In genomic region chr4:56978750-56979303, GRCh38 we compare ENCODE assay signal across 1 cellular context.
A peak's percentile ranks its signal among the peaks of the same experiment; 100 is the strongest.
TF ChIP-seq lines count a peak whose summit lies in the region.

Gene POLR2B, plus strand, starts transcription at chr4:56978896. Its CDS starts 90 bp downstream, at chr4:56978986.

TF ChIP-seq in HepG2, 621 proteins besides CTCF, POLR2A, EP300 and RAD21 (continued from another document):
- TF ChIP-seq UBTF (CRISPR knock-in tag; IDR thresholded peaks at IDR 0.05) (peak; percentile 71), GLI4 (CRISPR knock-in tag; IDR thresholded peaks at IDR 0.05; ENCODE audit: borderline replicate concordance) (peak; percentile 79; the same call in 1 of the 2 replicates), ZBTB7A (CRISPR knock-in tag; IDR thresholded peaks at IDR 0.05) (no peak), HNF1A (IDR thresholded peaks at IDR 0.05; ENCODE audit: low read depth) (no peak), HNF1A (CRISPR knock-in tag; IDR thresholded peaks at IDR 0.05; ENCODE audit: borderline replicate concordance) (peak; percentile 29; the same call in 1 of the 2 replicates), NCOA1 (CRISPR knock-in tag; IDR thresholded peaks at IDR 0.05) (no peak), TBX3 (IDR thresholded peaks at IDR 0.05; ENCODE audit: borderline replicate concordance) (no peak), E2F5 (CRISPR knock-in tag; conservative IDR thresholded peaks at IDR 0.05) (no peak), GABPB1 (CRISPR knock-in tag; IDR thresholded peaks at IDR 0.05) (peak; percentile 78), HNF1B (CRISPR knock-in tag; IDR thresholded peaks at IDR 0.05) (peak; percentile 82; the same call in 1 of the 2 replicates)
TF ChIP-seq in HepG2: peak in this region for 138.
